1 cellular context compared by ENCODE assay signal in genomic region chr22:50498322-50498861, GRCh38.
A peak's percentile ranks its signal among the peaks of the same experiment; 100 is the strongest.
TF ChIP-seq lines count a peak whose summit lies in the region.

No MANE protein-coding gene starts in this region.

TF ChIP-seq in HepG2, 621 proteins besides CTCF, POLR2A, EP300 and RAD21 (continued from another document and continues in another):
- TF ChIP-seq PRDM4 (CRISPR knock-in tag; IDR thresholded peaks at IDR 0.05; ENCODE audit: borderline replicate concordance): no peak
- TF ChIP-seq ZHX1 (CRISPR knock-in tag; IDR thresholded peaks at IDR 0.05; ENCODE audit: low read depth): no peak
- no peak for TF ChIP-seq RFXAP (CRISPR knock-in tag; IDR thresholded peaks at IDR 0.05; ENCODE audit: borderline replicate concordance)
- TF ChIP-seq ZNF225 (CRISPR knock-in tag; IDR thresholded peaks at IDR 0.05): no peak
- no peak for TF ChIP-seq ARNTL (CRISPR knock-in tag; IDR thresholded peaks at IDR 0.05)
- no peak for TF ChIP-seq ZKSCAN5 (CRISPR knock-in tag; IDR thresholded peaks at IDR 0.05)
- peak; percentile 39; the same call in 1 of the 2 replicates for TF ChIP-seq ZNF580 (CRISPR knock-in tag; IDR thresholded peaks at IDR 0.05; ENCODE audit: borderline replicate concordance, low read depth)
- TF ChIP-seq ZNF17 (CRISPR knock-in tag; IDR thresholded peaks at IDR 0.05): no peak
- TF ChIP-seq NR2F1 (CRISPR knock-in tag; IDR thresholded peaks at IDR 0.05): peak in 1 of 2 experiments; percentile 34; a peak in 2 of 4 replicates
- 0 out of 2 replicates have a peak, but pooled peaks have one; percentile 27 for TF ChIP-seq ZNF335 (CRISPR knock-in tag; IDR thresholded peaks at IDR 0.05)
- TF ChIP-seq ZNF703 (CRISPR knock-in tag; IDR thresholded peaks at IDR 0.05; ENCODE audit: borderline replicate concordance): no peak
- TF ChIP-seq ZNF530 (CRISPR knock-in tag; IDR thresholded peaks at IDR 0.05; ENCODE audit: low read depth): no peak
- TF ChIP-seq CREM (IDR thresholded peaks at IDR 0.05): no peak
- TF ChIP-seq CREM (CRISPR knock-in tag; IDR thresholded peaks at IDR 0.05): no peak
- TF ChIP-seq ZNF713 (CRISPR knock-in tag; IDR thresholded peaks at IDR 0.05): no peak
- 0 out of 2 replicates have a peak, but pooled peaks have one; percentile 48 for TF ChIP-seq NFYB (CRISPR knock-in tag; IDR thresholded peaks at IDR 0.05)
- TF ChIP-seq PHF21A (CRISPR knock-in tag; IDR thresholded peaks at IDR 0.05): peak; percentile 40; the same call in 1 of the 2 replicates
- no peak for TF ChIP-seq CC2D1A (CRISPR knock-in tag; IDR thresholded peaks at IDR 0.05)
- no peak for TF ChIP-seq REL (CRISPR knock-in tag; conservative IDR thresholded peaks at IDR 0.05)
- TF ChIP-seq ZMYM3 (CRISPR knock-in tag; IDR thresholded peaks at IDR 0.05): peak; percentile 23; the same call in 1 of the 2 replicates
- peak; percentile 62 for TF ChIP-seq PATZ1 (CRISPR knock-in tag; IDR thresholded peaks at IDR 0.05)
- no peak for TF ChIP-seq ZNF30 (CRISPR knock-in tag; IDR thresholded peaks at IDR 0.05)
- TF ChIP-seq RORA (CRISPR knock-in tag; IDR thresholded peaks at IDR 0.05): no peak
- TF ChIP-seq LCORL (IDR thresholded peaks at IDR 0.05): no peak
- TF ChIP-seq LCORL (CRISPR knock-in tag; IDR thresholded peaks at IDR 0.05): peak; percentile 80
- TF ChIP-seq TFE3 (CRISPR knock-in tag; IDR thresholded peaks at IDR 0.05): peak; percentile 12; the same call in 1 of the 2 replicates
- no peak for TF ChIP-seq ZNF430 (CRISPR knock-in tag; IDR thresholded peaks at IDR 0.05)
- no peak for TF ChIP-seq TOE1 (CRISPR knock-in tag; IDR thresholded peaks at IDR 0.05)
- TF ChIP-seq THAP7 (CRISPR knock-in tag; IDR thresholded peaks at IDR 0.05): peak; percentile 79
- TF ChIP-seq SAP130 (CRISPR knock-in tag; IDR thresholded peaks at IDR 0.05; ENCODE audit: low read depth): peak; percentile 74
- TF ChIP-seq GATA4 (IDR thresholded peaks at IDR 0.05; ENCODE audit: borderline replicate concordance, low read depth): no peak
- TF ChIP-seq SIN3A (IDR thresholded peaks at IDR 0.05; ENCODE audit: borderline replicate concordance, low read depth, low read length): no peak
- no peak for TF ChIP-seq GLMP (CRISPR knock-in tag; IDR thresholded peaks at IDR 0.05; ENCODE audit: borderline replicate concordance)
- TF ChIP-seq XRCC5 (optimal IDR thresholded peaks at IDR 0.05; ENCODE audit: low read length): peak; percentile 73
- 0 out of 2 replicates have a peak, but pooled peaks have one; percentile 57 for TF ChIP-seq TOPORS (CRISPR knock-in tag; IDR thresholded peaks at IDR 0.05)
- 0 out of 2 replicates have a peak, but pooled peaks have one; percentile 27 for TF ChIP-seq POGZ (CRISPR knock-in tag; IDR thresholded peaks at IDR 0.05)
- TF ChIP-seq ZNF496 (CRISPR knock-in tag; IDR thresholded peaks at IDR 0.05; ENCODE audit: insufficient replicate concordance): no peak
- TF ChIP-seq ZNF317 (CRISPR knock-in tag; IDR thresholded peaks at IDR 0.05): no peak
- TF ChIP-seq BORCS8-MEF2B (CRISPR knock-in tag; IDR thresholded peaks at IDR 0.05): peak; percentile 29; the same call in 1 of the 2 replicates
- TF ChIP-seq THAP9 (CRISPR knock-in tag; IDR thresholded peaks at IDR 0.05; ENCODE audit: borderline replicate concordance): no peak; the same call in 1 of the 2 replicates
- no peak for TF ChIP-seq JARID2 (CRISPR knock-in tag; IDR thresholded peaks at IDR 0.05; ENCODE audit: insufficient replicate concordance)
- TF ChIP-seq NFYC (CRISPR knock-in tag; IDR thresholded peaks at IDR 0.05): peak; percentile 56
- peak; percentile 44 for TF ChIP-seq ZGPAT (CRISPR knock-in tag; IDR thresholded peaks at IDR 0.05)
